In genomic region chr14:40981247-40981646, GRCh38 we compare ENCODE assay signal across 20 cellular contexts.
"Had no signal": no experiment of that assay in that cellular context is flagged by ENCODE, and none has a peak within 500 bp of the region (broad histone marks: within the 10 kb centered on the region; RNA-seq: fewer than 3 reads in every experiment).

No MANE protein-coding gene starts in this region.

- H3K36me3 ChIP-seq: neutrophil, ovary, prostate gland had no signal

- H3K9me3 ChIP-seq: body of pancreas, neutrophil, ovary, prostate gland had no signal

- FAIRE-seq: endometrium had no signal

- H3K27me3 Mint-ChIP-seq: activated CD4-positive, alpha-beta memory T cell treated with anti-CD3 and anti-CD28 coated beads, Interleukin-2, amount 10 ng/mL, durations not matched to agents 7 days and 5 days; activated CD4-positive, alpha-beta T cell treated with anti-CD3 and anti-CD28 coated beads, Interleukin-2, amount 10 ng/mL, durations not matched to agents 24 days and 14 days; activated naive CD4-positive, alpha-beta T cell treated with anti-CD3 and anti-CD28 coated beads, Interleukin-2, amount 50 U/mL, for 24 hours; T-helper 17 cell had no signal

- H3K27ac ChIP-seq: body of pancreas, neutrophil, ovary, prostate gland had no signal

- H3K27me3 ChIP-seq: body of pancreas, neutrophil, ovary had no signal

- H3K4me3 Mint-ChIP-seq: activated CD4-positive, alpha-beta memory T cell treated with anti-CD3 and anti-CD28 coated beads, Interleukin-2, amount 10 ng/mL, durations not matched to agents 7 days and 5 days; activated CD4-positive, alpha-beta T cell treated with anti-CD3 and anti-CD28 coated beads, Interleukin-2, amount 10 ng/mL, durations not matched to agents 24 days and 14 days; activated naive CD4-positive, alpha-beta T cell treated with anti-CD3 and anti-CD28 coated beads, Interleukin-2, amount 50 U/mL, for 24 hours; nephron; T-helper 17 cell had no signal

- H3K4me3 ChIP-seq: body of pancreas, ovary, prostate gland had no signal

- H3K4me1 Mint-ChIP-seq: activated CD4-positive, alpha-beta memory T cell treated with anti-CD3 and anti-CD28 coated beads, Interleukin-2, amount 10 ng/mL, durations not matched to agents 7 days and 5 days; activated CD4-positive, alpha-beta T cell treated with anti-CD3 and anti-CD28 coated beads, Interleukin-2, amount 10 ng/mL, durations not matched to agents 24 days and 14 days; activated naive CD4-positive, alpha-beta T cell treated with anti-CD3 and anti-CD28 coated beads, Interleukin-2, amount 50 U/mL, for 24 hours; T-helper 17 cell had no signal

- H3K4me1 ChIP-seq: body of pancreas, prostate gland had no signal

- H3K27ac Mint-ChIP-seq: activated CD4-positive, alpha-beta memory T cell treated with anti-CD3 and anti-CD28 coated beads, Interleukin-2, amount 10 ng/mL, durations not matched to agents 7 days and 5 days; activated CD4-positive, alpha-beta T cell treated with anti-CD3 and anti-CD28 coated beads, Interleukin-2, amount 10 ng/mL, durations not matched to agents 24 days and 14 days; activated naive CD4-positive, alpha-beta T cell treated with anti-CD3 and anti-CD28 coated beads, Interleukin-2, amount 50 U/mL, for 24 hours; nephron; T-helper 17 cell had no signal

- DNase-seq: activated CD4-positive, alpha-beta memory T cell treated with anti-CD3 and anti-CD28 coated beads, Interleukin-2, amount 10 ng/mL, durations not matched to agents 7 days and 5 days; activated CD4-positive, alpha-beta T cell treated with anti-CD3 and anti-CD28 coated beads, Interleukin-2, amount 10 ng/mL, durations not matched to agents 24 days and 14 days; activated effector memory CD4-positive, alpha-beta T cell treated with anti-CD3 and anti-CD28 coated beads, Interleukin-2, amount 50 U/mL, for 16 hours; activated T-cell treated with anti-CD3 and anti-CD28 coated beads for 4 hours; anterior cingulate cortex; body of pancreas; effector CD4-positive, alpha-beta T cell; foreskin melanocyte; glutamatergic neuron; hippocampal formation; left ventricle myocardium superior; ovary; stimulated activated CD4-positive, alpha-beta T cell treated with anti-CD3 and anti-CD28 coated beads, Interleukin-4, amount 100 ng/mL, for 24 hours; stimulated activated naive CD8-positive, alpha-beta T cell treated with anti-CD3 and anti-CD28 coated beads, Interleukin-15, Interleukin-2, amounts not matched to agents 100 U/mL and 50 U/mL, for 24 hours; T-helper 17 cell had no signal

- H3K36me3 Mint-ChIP-seq: activated naive CD4-positive, alpha-beta T cell treated with anti-CD3 and anti-CD28 coated beads, Interleukin-2, amount 50 U/mL, for 24 hours had no signal

- ATAC-seq: body of pancreas; left ventricle myocardium superior; stimulated activated naive CD8-positive, alpha-beta T cell treated with anti-CD3 and anti-CD28 coated beads, Interleukin-15, Interleukin-2, amounts not matched to agents 100 U/mL and 50 U/mL, for 24 hours; T-helper 17 cell had no signal

- H3K9me3 Mint-ChIP-seq: activated CD4-positive, alpha-beta T cell treated with anti-CD3 and anti-CD28 coated beads, Interleukin-2, amount 10 ng/mL, durations not matched to agents 24 days and 14 days; activated naive CD4-positive, alpha-beta T cell treated with anti-CD3 and anti-CD28 coated beads, Interleukin-2, amount 50 U/mL, for 24 hours; nephron had no signal
